Comparison of ENCODE assay signal across 8 cellular contexts in genomic region chr11:18699269-18699596, GRCh38.
DNase-seq lines count a peak whose midpoint lies in the region; ATAC-seq and TF ChIP-seq lines count a peak whose summit lies in the region.

No MANE protein-coding gene starts in this region.

- no peak for TF ChIP-seq CTCF in HL-60 (IDR thresholded peaks at IDR 0.05; ENCODE audit: insufficient read depth, low read length)

- H3K4me3 ChIP-seq in HL-60 (replicated peaks; ENCODE audit: insufficient read depth, low read length) (peak overlapping the region; percentile 52), iPS-18c (ENCODE audit: insufficient read depth, low read depth, low read length) (peak overlapping the region; percentile 71)

- peaks cover 14% of the 10 kb centered on the region for H3K27me3 ChIP-seq in HL-60 (ENCODE audit: insufficient read depth, poor library complexity, severe bottlenecking)

- H3K4me3 Mint-ChIP-seq in activated naive CD8-positive, alpha-beta T cell: peak overlapping the region; percentile 83
- peak overlapping the region; percentile 78 for H3K4me3 Mint-ChIP-seq in stimulated activated memory B cell treated with anti-CD40 and anti-IgM and Interleukin-4, amounts not matched to agents 10 μg/mL and 1 μg/mL and 100 μg/mL, for 72 hours

- DNase-seq in HL-60 (ENCODE audit: low read depth in 1 of 2, low spot score in 1 of 2): no peak
- DNase-seq in stimulated activated CD8-positive, alpha-beta memory T cell treated with anti-CD3 and anti-CD28 coated beads, Interleukin-4, amount 100 ng/mL, for 48 hours: no peak
- DNase-seq in NCI-H1105 (lab: John Stamatoyannopoulos, UW): no peak
- no peak for DNase-seq in SIG-M5 (lab: John Stamatoyannopoulos, UW)
- DNase-seq in NCI-H2107 (lab: John Stamatoyannopoulos, UW): no peak

- no peaks in the 10 kb centered on the region for H3K36me3 Mint-ChIP-seq in activated naive CD8-positive, alpha-beta T cell
- no peaks in the 10 kb centered on the region for H3K36me3 Mint-ChIP-seq in stimulated activated memory B cell treated with anti-CD40 and anti-IgM and Interleukin-4, amounts not matched to agents 10 μg/mL and 1 μg/mL and 100 μg/mL, for 72 hours

- no peak for ATAC-seq in stimulated activated memory B cell treated with anti-CD40 and anti-IgM and Interleukin-4, amounts not matched to agents 10 μg/mL and 1 μg/mL and 100 μg/mL, for 72 hours

- H3K4me1 Mint-ChIP-seq in activated naive CD8-positive, alpha-beta T cell (ENCODE audit: low read depth): peaks cover 13% of the 10 kb centered on the region
- peaks cover 21% of the 10 kb centered on the region for H3K4me1 Mint-ChIP-seq in stimulated activated memory B cell treated with anti-CD40 and anti-IgM and Interleukin-4, amounts not matched to agents 10 μg/mL and 1 μg/mL and 100 μg/mL, for 72 hours

- H3K9me3 ChIP-seq in iPS-18c (ENCODE audit: control insufficient read depth, insufficient read depth, low read length): no peaks in the 10 kb centered on the region

- no peaks in the 10 kb centered on the region for H3K27me3 Mint-ChIP-seq in activated naive CD8-positive, alpha-beta T cell
- peaks cover 18% of the 10 kb centered on the region for H3K27me3 Mint-ChIP-seq in stimulated activated memory B cell treated with anti-CD40 and anti-IgM and Interleukin-4, amounts not matched to agents 10 μg/mL and 1 μg/mL and 100 μg/mL, for 72 hours

- H3K27ac ChIP-seq in HL-60 (replicated peaks): no peak overlapping the region

- H3K9me3 Mint-ChIP-seq in activated naive CD8-positive, alpha-beta T cell (ENCODE audit: low read depth): no peaks in the 10 kb centered on the region
- no peaks in the 10 kb centered on the region for H3K9me3 Mint-ChIP-seq in stimulated activated memory B cell treated with anti-CD40 and anti-IgM and Interleukin-4, amounts not matched to agents 10 μg/mL and 1 μg/mL and 100 μg/mL, for 72 hours

- no peak overlapping the region for H3K27ac Mint-ChIP-seq in activated naive CD8-positive, alpha-beta T cell
- H3K27ac Mint-ChIP-seq in stimulated activated memory B cell treated with anti-CD40 and anti-IgM and Interleukin-4, amounts not matched to agents 10 μg/mL and 1 μg/mL and 100 μg/mL, for 72 hours: peak overlapping the region; percentile 14
